ENCODE assay signal across 8 cellular contexts in the genomic region with DNA sequence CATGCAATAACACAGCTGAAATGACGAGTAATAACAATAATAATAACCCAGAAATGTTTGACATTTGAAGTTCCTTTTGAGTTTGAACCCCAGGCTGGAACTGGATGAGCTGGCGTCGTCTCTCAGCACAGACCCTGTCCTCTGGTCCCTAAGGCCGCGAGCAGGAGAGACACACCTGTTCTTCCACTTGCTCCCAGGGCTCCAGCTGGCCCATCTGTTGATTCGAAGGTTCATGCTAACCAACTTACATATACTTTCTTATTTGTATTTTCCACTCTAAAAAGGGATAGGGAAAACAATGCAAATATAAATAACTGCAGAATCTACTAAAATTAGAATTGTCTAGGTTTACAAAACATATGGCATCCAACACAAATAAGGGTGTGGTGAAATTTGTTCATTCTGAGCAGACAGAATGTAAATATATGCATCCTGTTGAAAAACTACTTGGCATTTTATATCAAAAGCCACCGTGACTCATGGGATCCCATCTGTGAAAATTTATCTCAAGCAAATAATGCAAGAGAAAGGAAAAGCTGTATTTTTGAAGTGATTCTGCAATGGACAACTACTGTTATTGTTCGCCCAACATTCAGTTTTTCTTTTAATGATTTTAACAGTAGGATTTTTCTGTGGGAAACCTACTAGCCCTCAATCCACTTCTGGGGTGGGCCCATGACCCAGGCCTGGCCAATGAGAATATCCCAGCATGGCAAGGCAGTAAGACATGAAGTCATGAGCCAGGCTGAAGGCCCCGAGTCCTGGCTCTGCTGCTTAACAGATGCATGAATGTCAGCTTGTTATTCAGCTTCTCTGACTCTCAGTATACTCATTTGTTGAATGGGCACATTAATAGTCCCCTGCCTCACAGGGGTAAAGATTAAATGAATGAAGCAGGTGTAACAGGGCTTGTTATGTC. TPM values are rescaled to one million over a fixed set of nuclear protein-coding genes. Genes with fewer than 3 reads are reported as not detected.
A peak's percentile ranks its signal among the peaks of the same experiment; 100 is the strongest.
DNase-seq lines count a peak whose midpoint lies in the region; ATAC-seq and TF ChIP-seq lines count a peak whose summit lies in the region.

No MANE protein-coding gene starts in this region.

- peak overlapping the region; percentile 80 to 99 (median 99) for H3K27ac Mint-ChIP-seq in CD4-positive, alpha-beta memory T cell
- peak overlapping the region; percentile 96 to 99 (median 98) for H3K27ac Mint-ChIP-seq in nephron

- POLR2A ChIA-PET in CD4-positive, alpha-beta memory T cell (lab: Charles Lee; ENCODE audit: partially characterized antibody) = interaction anchor here (0.7 to 2.6 kb wide), 16 partner anchors 9 to 204 kb away, joined by 3 to 27 read pairs (median 4); a partner anchor contains a TSS

- no peaks in the 10 kb centered on the region for H3K36me3 ChIP-seq in CD4-positive, alpha-beta memory T cell (ENCODE audit: insufficient read depth, low read length)
- no peaks in the 10 kb centered on the region for H3K36me3 ChIP-seq in KOPT-K1 (ENCODE audit: insufficient read depth, low read length)

- H3K4me3 ChIP-seq in CD4-positive, alpha-beta memory T cell (ENCODE audit: low read length in 2 of 2) = peak overlapping the region; percentile 4 to 57

- H3K27ac ChIP-seq in CD4-positive, alpha-beta memory T cell (ENCODE audit: low read depth, low read length) = peak overlapping the region; percentile 53
- H3K27ac ChIP-seq in KOPT-K1 (ENCODE audit: low read depth, low read length, poor library complexity, severe bottlenecking) = peak overlapping the region; percentile 85

- ATAC-seq in GM21717 (IDR thresholded peaks at IDR 0.05; ENCODE audit: unreplicated experiment) = no peak

- peaks cover 11 to 27% (median 20%) of the 10 kb centered on the region in 4 donors for H3K4me1 Mint-ChIP-seq in CD4-positive, alpha-beta memory T cell
- H3K4me1 Mint-ChIP-seq in nephron = peaks cover 8% of the 10 kb centered on the region

- no peak for DNase-seq in CD4-positive, alpha-beta memory T cell
- DNase-seq in dermis blood vessel endothelial cell = peak; percentile 27
- no peak for DNase-seq in NOMO-1 treated with dmso at 0.1 percent for 144 hours (lab: John Stamatoyannopoulos, UW; ENCODE audit: unreplicated experiment)
- no peak for DNase-seq in NCI-H1105 (lab: John Stamatoyannopoulos, UW)
- DNase-seq in C1 segment of cervical spinal cord (lab: John Stamatoyannopoulos, UW) = no peak

- peaks cover 0 to 4% of the 10 kb centered on the region in 2 donors for H3K36me3 Mint-ChIP-seq in CD4-positive, alpha-beta memory T cell
- no peaks in the 10 kb centered on the region for H3K36me3 Mint-ChIP-seq in nephron (ENCODE audit: low read depth)

- H3K9me3 Mint-ChIP-seq in CD4-positive, alpha-beta memory T cell = no peaks in the 10 kb centered on the region
- H3K9me3 Mint-ChIP-seq in nephron = no peaks in the 10 kb centered on the region

- peak overlapping the region; percentile 87 to 96 (median 92) for H3K4me3 Mint-ChIP-seq in CD4-positive, alpha-beta memory T cell
- H3K4me3 Mint-ChIP-seq in nephron = peak overlapping the region; percentile 82 to 89 (median 88)

- peaks cover 20% of the 10 kb centered on the region for H3K4me1 ChIP-seq in CD4-positive, alpha-beta memory T cell (ENCODE audit: insufficient read depth, low read length)

- peaks cover 0 to 7% of the 10 kb centered on the region in 2 donors for H3K27me3 Mint-ChIP-seq in CD4-positive, alpha-beta memory T cell
- H3K27me3 Mint-ChIP-seq in nephron (ENCODE audit: low read depth) = peaks cover 26% of the 10 kb centered on the region

- no peak for TF ChIP-seq CTCF in nephron (IDR thresholded peaks at IDR 0.05; ENCODE audit: unreplicated experiment in 3 of 3)

- H3K9me3 ChIP-seq in CD4-positive, alpha-beta memory T cell (ENCODE audit: control insufficient read depth in 1 of 2, low read length in 2 of 2) = no peaks in the 10 kb centered on the region
- H3K9me3 ChIP-seq in KOPT-K1 (ENCODE audit: insufficient read depth, low read length, poor library complexity, severe bottlenecking) = no peaks in the 10 kb centered on the region

- H3K27me3 ChIP-seq in CD4-positive, alpha-beta memory T cell (ENCODE audit: insufficient read depth, low read length) = no peaks in the 10 kb centered on the region

- CTCF ChIA-PET in CD4-positive, alpha-beta memory T cell (lab: Charles Lee; ENCODE audit: partially characterized antibody) = interaction anchor here (0.8 to 1.6 kb wide), 6 partner anchors 9 to 57 kb away, joined by 3 to 15 read pairs (median 6); a partner anchor contains a TSS

- intact Hi-C loops in CD4-positive, alpha-beta memory T cell (cut with micrococcal nuclease) = loop anchor here (1.0 kb wide), 1 partner anchor 13 kb away; a partner anchor contains a TSS

RNA-seq across cellular contexts. Expression of a gene that starts 13.2 kb away (rescaled TPM):
- under 1 TPM; 0.67 to 0.84 TPM for total RNA-seq in CD4-positive, alpha-beta memory T cell
- polyA plus RNA-seq in CD4-positive, alpha-beta memory T cell = 1 to 10 TPM; 1.6 to 2.7 TPM
- total RNA-seq in dermis blood vessel endothelial cell = 0.19 and 1.2 TPM in 2 replicates
